1 cellular context compared by ENCODE assay signal in the genomic region with DNA sequence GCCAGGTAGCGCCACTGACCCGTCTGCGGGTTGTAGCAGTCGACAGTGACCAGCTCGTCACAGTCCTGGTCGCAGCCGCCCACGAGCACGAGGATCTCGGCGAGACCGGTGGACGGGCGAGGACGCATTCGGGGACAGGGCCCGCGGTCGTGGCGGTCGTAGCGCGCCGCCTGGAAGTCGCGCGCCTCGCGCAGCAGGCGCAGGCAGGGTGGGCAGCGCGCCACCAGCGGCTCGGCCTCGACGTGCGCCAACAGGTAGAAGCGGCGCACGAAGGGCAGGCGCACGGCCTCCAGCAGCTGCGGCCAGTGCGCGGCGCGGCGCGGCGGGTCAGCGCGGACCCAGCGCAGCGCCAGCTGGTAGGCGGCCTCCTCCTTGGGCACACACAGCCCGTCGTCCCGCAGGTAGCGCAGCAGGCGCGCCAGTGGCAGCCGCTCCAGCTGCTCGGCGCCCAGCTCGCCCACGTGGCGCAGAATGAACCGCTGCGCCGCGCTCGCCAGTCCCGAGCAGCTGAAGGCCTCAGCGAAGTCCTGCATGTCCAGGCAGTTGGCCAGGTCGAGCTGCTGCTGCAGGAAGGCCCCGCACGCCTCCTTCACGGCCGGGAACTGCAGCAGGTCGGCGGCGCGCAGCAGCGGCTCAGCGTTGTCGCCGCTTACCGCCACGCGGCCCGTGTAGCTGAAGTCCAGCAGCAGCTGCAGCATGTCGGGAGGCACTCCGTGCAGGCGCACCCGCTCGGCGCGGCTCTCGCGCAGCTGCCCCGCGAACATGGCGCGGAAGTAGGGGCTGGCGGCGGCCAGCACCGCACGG.
TF ChIP-seq lines count a peak whose summit lies in the region.

No MANE protein-coding gene starts in this region.

TF ChIP-seq in HepG2, 621 proteins besides CTCF, POLR2A, EP300 and RAD21 (continued from another document):
- TF ChIP-seq MIXL1 (CRISPR knock-in tag; IDR thresholded peaks at IDR 0.05) (no peak), HES4 (CRISPR knock-in tag; IDR thresholded peaks at IDR 0.05; ENCODE audit: borderline replicate concordance) (peak; percentile 2; the same call in 1 of the 2 replicates), SIN3A (IDR thresholded peaks at IDR 0.05; ENCODE audit: borderline replicate concordance, low read depth, low read length) (peak; percentile 11; the same call in 1 of the 2 replicates), ARNT2 (CRISPR knock-in tag; IDR thresholded peaks at IDR 0.05; ENCODE audit: low read depth) (peak; percentile 65; the same call in 1 of the 2 replicates), THYN1 (CRISPR knock-in tag; IDR thresholded peaks at IDR 0.05; ENCODE audit: borderline replicate concordance, low read depth) (no peak), ZNF567 (CRISPR knock-in tag; IDR thresholded peaks at IDR 0.05; ENCODE audit: borderline replicate concordance) (no peak), PLRG1 (conservative IDR thresholded peaks at IDR 0.05) (no peak), ZNF772 (CRISPR knock-in tag; IDR thresholded peaks at IDR 0.05) (no peak), SMAD3 (CRISPR knock-in tag; IDR thresholded peaks at IDR 0.05) (no peak)
- TF ChIP-seq, protein P1, sequence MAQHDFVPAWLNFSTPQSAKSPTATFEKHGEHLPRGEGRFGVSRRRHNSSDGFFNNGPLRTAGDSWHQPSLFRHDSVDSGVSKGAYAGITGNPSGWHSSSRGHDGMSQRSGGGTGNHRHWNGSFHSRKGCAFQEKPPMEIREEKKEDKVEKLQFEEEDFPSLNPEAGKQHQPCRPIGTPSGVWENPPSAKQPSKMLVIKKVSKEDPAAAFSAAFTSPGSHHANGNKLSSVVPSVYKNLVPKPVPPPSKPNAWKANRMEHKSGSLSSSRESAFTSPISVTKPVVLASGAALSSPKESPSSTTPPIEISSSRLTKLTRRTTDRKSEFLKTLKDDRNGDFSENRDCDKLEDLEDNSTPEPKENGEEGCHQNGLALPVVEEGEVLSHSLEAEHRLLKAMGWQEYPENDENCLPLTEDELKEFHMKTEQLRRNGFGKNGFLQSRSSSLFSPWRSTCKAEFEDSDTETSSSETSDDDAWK (CRISPR knock-in tag; IDR thresholded peaks at IDR 0.05) = no peak
- TF ChIP-seq, protein P2, sequence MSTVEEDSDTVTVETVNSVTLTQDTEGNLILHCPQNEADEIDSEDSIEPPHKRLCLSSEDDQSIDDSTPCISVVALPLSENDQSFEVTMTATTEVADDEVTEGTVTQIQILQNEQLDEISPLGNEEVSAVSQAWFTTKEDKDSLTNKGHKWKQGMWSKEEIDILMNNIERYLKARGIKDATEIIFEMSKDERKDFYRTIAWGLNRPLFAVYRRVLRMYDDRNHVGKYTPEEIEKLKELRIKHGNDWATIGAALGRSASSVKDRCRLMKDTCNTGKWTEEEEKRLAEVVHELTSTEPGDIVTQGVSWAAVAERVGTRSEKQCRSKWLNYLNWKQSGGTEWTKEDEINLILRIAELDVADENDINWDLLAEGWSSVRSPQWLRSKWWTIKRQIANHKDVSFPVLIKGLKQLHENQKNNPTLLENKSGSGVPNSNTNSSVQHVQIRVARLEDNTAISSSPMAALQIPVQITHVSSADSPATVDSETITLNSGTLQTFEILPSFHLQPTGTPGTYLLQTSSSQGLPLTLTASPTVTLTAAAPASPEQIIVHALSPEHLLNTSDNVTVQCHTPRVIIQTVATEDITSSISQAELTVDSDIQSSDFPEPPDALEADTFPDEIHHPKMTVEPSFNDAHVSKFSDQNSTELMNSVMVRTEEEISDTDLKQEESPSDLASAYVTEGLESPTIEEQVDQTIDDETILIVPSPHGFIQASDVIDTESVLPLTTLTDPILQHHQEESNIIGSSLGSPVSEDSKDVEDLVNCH (CRISPR knock-in tag; IDR thresholded peaks at IDR 0.05) = no peak
- TF ChIP-seq, protein P3, sequence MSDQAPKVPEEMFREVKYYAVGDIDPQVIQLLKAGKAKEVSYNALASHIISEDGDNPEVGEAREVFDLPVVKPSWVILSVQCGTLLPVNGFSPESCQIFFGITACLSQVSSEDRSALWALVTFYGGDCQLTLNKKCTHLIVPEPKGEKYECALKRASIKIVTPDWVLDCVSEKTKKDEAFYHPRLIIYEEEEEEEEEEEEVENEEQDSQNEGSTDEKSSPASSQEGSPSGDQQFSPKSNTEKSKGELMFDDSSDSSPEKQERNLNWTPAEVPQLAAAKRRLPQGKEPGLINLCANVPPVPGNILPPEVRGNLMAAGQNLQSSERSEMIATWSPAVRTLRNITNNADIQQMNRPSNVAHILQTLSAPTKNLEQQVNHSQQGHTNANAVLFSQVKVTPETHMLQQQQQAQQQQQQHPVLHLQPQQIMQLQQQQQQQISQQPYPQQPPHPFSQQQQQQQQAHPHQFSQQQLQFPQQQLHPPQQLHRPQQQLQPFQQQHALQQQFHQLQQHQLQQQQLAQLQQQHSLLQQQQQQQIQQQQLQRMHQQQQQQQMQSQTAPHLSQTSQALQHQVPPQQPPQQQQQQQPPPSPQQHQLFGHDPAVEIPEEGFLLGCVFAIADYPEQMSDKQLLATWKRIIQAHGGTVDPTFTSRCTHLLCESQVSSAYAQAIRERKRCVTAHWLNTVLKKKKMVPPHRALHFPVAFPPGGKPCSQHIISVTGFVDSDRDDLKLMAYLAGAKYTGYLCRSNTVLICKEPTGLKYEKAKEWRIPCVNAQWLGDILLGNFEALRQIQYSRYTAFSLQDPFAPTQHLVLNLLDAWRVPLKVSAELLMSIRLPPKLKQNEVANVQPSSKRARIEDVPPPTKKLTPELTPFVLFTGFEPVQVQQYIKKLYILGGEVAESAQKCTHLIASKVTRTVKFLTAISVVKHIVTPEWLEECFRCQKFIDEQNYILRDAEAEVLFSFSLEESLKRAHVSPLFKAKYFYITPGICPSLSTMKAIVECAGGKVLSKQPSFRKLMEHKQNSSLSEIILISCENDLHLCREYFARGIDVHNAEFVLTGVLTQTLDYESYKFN (CRISPR knock-in tag; conservative IDR thresholded peaks at IDR 0.05) = no peak
- TF ChIP-seq, protein P4, sequence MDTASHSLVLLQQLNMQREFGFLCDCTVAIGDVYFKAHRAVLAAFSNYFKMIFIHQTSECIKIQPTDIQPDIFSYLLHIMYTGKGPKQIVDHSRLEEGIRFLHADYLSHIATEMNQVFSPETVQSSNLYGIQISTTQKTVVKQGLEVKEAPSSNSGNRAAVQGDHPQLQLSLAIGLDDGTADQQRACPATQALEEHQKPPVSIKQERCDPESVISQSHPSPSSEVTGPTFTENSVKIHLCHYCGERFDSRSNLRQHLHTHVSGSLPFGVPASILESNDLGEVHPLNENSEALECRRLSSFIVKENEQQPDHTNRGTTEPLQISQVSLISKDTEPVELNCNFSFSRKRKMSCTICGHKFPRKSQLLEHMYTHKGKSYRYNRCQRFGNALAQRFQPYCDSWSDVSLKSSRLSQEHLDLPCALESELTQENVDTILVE (CRISPR knock-in tag; IDR thresholded peaks at IDR 0.05) = 0 out of 2 replicates have a peak, but pooled peaks have one; percentile 3
TF ChIP-seq in HepG2: peak in this region for 145.
